9 cellular contexts compared by ENCODE assay signal in the genomic region with DNA sequence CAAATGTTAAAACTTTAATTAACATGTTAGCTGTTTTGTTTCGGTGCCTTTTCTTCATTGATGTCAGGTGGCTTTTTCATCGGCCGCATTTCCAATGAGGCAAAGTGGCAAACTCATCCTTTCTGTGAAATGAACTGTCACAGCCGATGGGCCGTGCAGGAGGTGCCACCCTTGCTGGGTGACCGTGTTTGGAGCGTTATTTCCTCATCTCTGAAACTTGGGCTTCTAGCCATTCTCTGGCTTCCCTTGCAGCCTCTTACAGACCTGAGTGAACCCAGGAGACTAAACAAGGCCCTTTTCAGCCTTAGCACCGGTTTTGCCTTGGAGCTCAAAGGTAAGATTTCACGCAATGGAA. TPM values are rescaled to one million over a fixed set of nuclear protein-coding genes. Genes with fewer than 3 reads are reported as not detected.
A peak's percentile ranks its signal among the peaks of the same experiment; 100 is the strongest.
DNase-seq lines count a peak whose midpoint lies in the region; ATAC-seq and TF ChIP-seq lines count a peak whose summit lies in the region.
"Had no signal": no experiment of that assay in that cellular context is flagged by ENCODE, and none has a peak within 500 bp of the region (broad histone marks: within the 10 kb centered on the region; RNA-seq: fewer than 3 reads in every experiment).

No MANE protein-coding gene starts in this region.

- H3K4me3 Mint-ChIP-seq in CD8-positive, alpha-beta T cell: peak overlapping the region; percentile 52
- H3K4me3 Mint-ChIP-seq in osteocyte (ENCODE audit: unreplicated experiment): peak overlapping the region; percentile 27
- no peak overlapping the region for H3K4me3 Mint-ChIP-seq in Calu3 (ENCODE audit: low read depth, unreplicated experiment)

- H3K36me3 Mint-ChIP-seq in CD8-positive, alpha-beta T cell: no peaks in the 10 kb centered on the region
- no peaks in the 10 kb centered on the region for H3K36me3 Mint-ChIP-seq in osteocyte (ENCODE audit: unreplicated experiment)
- H3K36me3 Mint-ChIP-seq in Calu3 (ENCODE audit: insufficient read depth, unreplicated experiment): no peaks in the 10 kb centered on the region

- H3K27ac ChIP-seq in CD8-positive, alpha-beta T cell (ENCODE audit: low read depth, low read length): no peak overlapping the region
- H3K27ac ChIP-seq: spleen had no signal

- H3K27ac Mint-ChIP-seq in CD8-positive, alpha-beta T cell: no peak overlapping the region
- H3K27ac Mint-ChIP-seq in osteocyte (ENCODE audit: unreplicated experiment) (no peak overlapping the region), Calu3 (ENCODE audit: unreplicated experiment) (no peak overlapping the region)

- POLR2A ChIA-PET in CD8-positive, alpha-beta T cell (lab: Charles Lee): interaction anchor here (1.4 kb wide), 1 partner anchor 151 kb away, joined by 5 read pairs; no protein-coding TSS in a partner anchor

- CTCF ChIA-PET in CD8-positive, alpha-beta T cell (lab: Charles Lee): interaction anchor here (0.7 to 9.1 kb wide), 25 partner anchors 9 to 418 kb away, joined by 3 to 230 read pairs (median 5); partner anchors contain the start of genes GINS3 and GOT2
- CTCF ChIA-PET in Calu3 (lab: Charles Lee): interaction anchor here (0.8 to 3.4 kb wide), 7 partner anchors 14 to 348 kb away, joined by 3 to 56 read pairs (median 5); partner anchors contain the start of gene SLC38A7

- no peaks in the 10 kb centered on the region for H3K9me3 ChIP-seq in CD8-positive, alpha-beta T cell (ENCODE audit: low read length)
- H3K9me3 ChIP-seq: spleen had no signal

- H3K4me1 ChIP-seq in CD8-positive, alpha-beta T cell (ENCODE audit: insufficient read depth, low read length): peaks cover 2% of the 10 kb centered on the region

- H3K27me3 ChIP-seq in CD8-positive, alpha-beta T cell (ENCODE audit: insufficient read depth, low read length): no peaks in the 10 kb centered on the region

- peaks cover 6% of the 10 kb centered on the region for H3K27me3 Mint-ChIP-seq in CD8-positive, alpha-beta T cell (ENCODE audit: low read depth)
- H3K27me3 Mint-ChIP-seq in osteocyte (ENCODE audit: unreplicated experiment) (peaks cover 12% of the 10 kb centered on the region), Calu3 (ENCODE audit: unreplicated experiment) (peaks cover under 1% of the 10 kb centered on the region)

- no peaks in the 10 kb centered on the region for H3K9me3 Mint-ChIP-seq in CD8-positive, alpha-beta T cell
- H3K9me3 Mint-ChIP-seq in osteocyte (ENCODE audit: unreplicated experiment) (no peaks in the 10 kb centered on the region), Calu3 (ENCODE audit: low read depth, unreplicated experiment) (no peaks in the 10 kb centered on the region)

- no peak for DNase-seq in CD8-positive, alpha-beta T cell
- peak; percentile 8 for DNase-seq in NB4 (ENCODE audit: low read depth)
- no peak for DNase-seq in fibroblast of pulmonary artery (ENCODE audit: low read depth)
- no peak for DNase-seq in osteocyte (ENCODE audit: extremely low spot score, unreplicated experiment)
- DNase-seq in Calu3: no peak
- no peak for DNase-seq in effector CD8-positive, alpha-beta T cell (lab: John Stamatoyannopoulos, UW)
- DNase-seq in SW480 (ENCODE audit: low spot score): no peak

- no peak for ATAC-seq in CD8-positive, alpha-beta T cell
- ATAC-seq in GM18520 (IDR thresholded peaks at IDR 0.05; ENCODE audit: unreplicated experiment): no peak

- no peak overlapping the region for H3K4me3 ChIP-seq in CD8-positive, alpha-beta T cell (ENCODE audit: low read depth, low read length)
- H3K4me3 ChIP-seq in NB4 (ENCODE audit: low read depth, low read length) (no peak overlapping the region), fibroblast of pulmonary artery (replicated peaks; ENCODE audit: low read depth, low read length) (peak overlapping the region; percentile 7)

- no peak for TF ChIP-seq CTCF in CD8-positive, alpha-beta T cell (IDR thresholded peaks at IDR 0.05)
- TF ChIP-seq CTCF in NB4 (IDR thresholded peaks at IDR 0.05; ENCODE audit: low read depth, low read length) (no peak), fibroblast of pulmonary artery (IDR thresholded peaks at IDR 0.05; ENCODE audit: low read length, missing control alignments) (no peak), osteocyte (IDR thresholded peaks at IDR 0.05) (no peak), Calu3 (IDR thresholded peaks at IDR 0.05; ENCODE audit: unreplicated experiment) (no peak)

- intact Hi-C loops in CD8-positive, alpha-beta T cell (cut with DNase I, micrococcal nuclease): loop anchor here in 1 of 2 experiments (10.0 kb wide), 1 partner anchor 328 kb away; no protein-coding TSS in a partner anchor
- intact Hi-C loops in Calu3 (cut with micrococcal nuclease; ENCODE audit: unreplicated experiment): loop anchor here (10.0 kb wide), 1 partner anchor 298 kb away; no protein-coding TSS in a partner anchor

- no peak for TF ChIP-seq POLR2A in NB4 (IDR thresholded peaks at IDR 0.05; ENCODE audit: extremely low read depth, insufficient read length)

- H3K4me1 Mint-ChIP-seq in CD8-positive, alpha-beta T cell (ENCODE audit: low read depth): peaks cover 7% of the 10 kb centered on the region
- peaks cover 8% of the 10 kb centered on the region for H3K4me1 Mint-ChIP-seq in osteocyte (ENCODE audit: unreplicated experiment)
- H3K4me1 Mint-ChIP-seq in Calu3 (ENCODE audit: low read depth, unreplicated experiment): no peaks in the 10 kb centered on the region

- no peaks in the 10 kb centered on the region for H3K36me3 ChIP-seq in CD8-positive, alpha-beta T cell (ENCODE audit: insufficient read depth, low read length)
- H3K36me3 ChIP-seq: spleen had no signal

- BruUV-seq in Calu3 (replicated peaks; lab: Mats Ljungman, UMichigan): no TSS peak

RNA-seq across cellular contexts. Expression of gene PRSS54, which starts 42.2 kb away (rescaled TPM):
- not detected for total RNA-seq in CD8-positive, alpha-beta T cell
- total RNA-seq in osteocyte (not detected in 2 replicates), Calu3 (2022) (not detected in 2 replicates)
- total RNA-seq: spleen had no signal

RNA-seq across cellular contexts. Expression of gene GINS3, which starts 55.2 kb away (rescaled TPM):
- total RNA-seq in CD8-positive, alpha-beta T cell: 1 to 10 TPM in 1 of 2 experiments, under 1 TPM in 1; 0.54 to 1.1 TPM
- total RNA-seq in osteocyte: 2.7 and 3.4 TPM in 2 replicates
- 11.9 and 13.6 TPM in 2 replicates for total RNA-seq in Calu3 (2022)
